Comparison of ENCODE assay signal across 15 cellular contexts in genomic region chr14:96058606-96059200, GRCh38. TPM values are rescaled to one million over a fixed set of nuclear protein-coding genes. Genes with fewer than 3 reads are reported as not detected.
DNase-seq lines count a peak whose midpoint lies in the region; ATAC-seq and TF ChIP-seq lines count a peak whose summit lies in the region.
"Had no signal": no experiment of that assay in that cellular context is flagged by ENCODE, and none has a peak within 500 bp of the region (broad histone marks: within the 10 kb centered on the region; RNA-seq: fewer than 3 reads in every experiment).

No MANE protein-coding gene starts in this region.

- H3K27me3 Mint-ChIP-seq in activated CD4-positive, alpha-beta memory T cell treated with anti-CD3 and anti-CD28 coated beads, Interleukin-2, amount 10 ng/mL, durations not matched to agents 7 days and 5 days, result peaks cover 6% of the 10 kb centered on the region
- peaks cover 3% of the 10 kb centered on the region for H3K27me3 Mint-ChIP-seq in activated CD4-positive, alpha-beta memory T cell treated with anti-CD3 and anti-CD28 coated beads for 36 hours
- H3K27me3 Mint-ChIP-seq in chondrocyte (ENCODE audit: low read depth) (no peaks in the 10 kb centered on the region), HFFc6 (ENCODE audit: insufficient read depth) (no peaks in the 10 kb centered on the region; the same call in 1 of the 2 replicates)

- POLR2A ChIA-PET in activated CD4-positive, alpha-beta memory T cell treated with anti-CD3 and anti-CD28 coated beads, Interleukin-2, amount 10 ng/mL, durations not matched to agents 7 days and 5 days (lab: Charles Lee), result no interaction called here
- POLR2A ChIA-PET in activated CD4-positive, alpha-beta memory T cell treated with anti-CD3 and anti-CD28 coated beads for 36 hours (lab: Charles Lee), result no interaction called here

- CTCF ChIA-PET in activated CD4-positive, alpha-beta memory T cell treated with anti-CD3 and anti-CD28 coated beads, Interleukin-2, amount 10 ng/mL, durations not matched to agents 7 days and 5 days (lab: Charles Lee), result no interaction called here
- CTCF ChIA-PET in activated CD4-positive, alpha-beta memory T cell treated with anti-CD3 and anti-CD28 coated beads for 36 hours (lab: Charles Lee), result no interaction called here

- H3K27ac Mint-ChIP-seq in activated CD4-positive, alpha-beta memory T cell treated with anti-CD3 and anti-CD28 coated beads, Interleukin-2, amount 10 ng/mL, durations not matched to agents 7 days and 5 days, result no peak overlapping the region
- H3K27ac Mint-ChIP-seq in activated CD4-positive, alpha-beta memory T cell treated with anti-CD3 and anti-CD28 coated beads for 36 hours, result no peak overlapping the region
- H3K27ac Mint-ChIP-seq in chondrocyte (ENCODE audit: unreplicated experiment) (no peak overlapping the region), HFFc6 (no peak overlapping the region)
- H3K27ac Mint-ChIP-seq: CD8-positive, alpha-beta memory T cell; IgD-negative memory B cell had no signal

- H3K36me3 Mint-ChIP-seq in activated CD4-positive, alpha-beta memory T cell treated with anti-CD3 and anti-CD28 coated beads, Interleukin-2, amount 10 ng/mL, durations not matched to agents 7 days and 5 days (ENCODE audit: low read depth), result no peaks in the 10 kb centered on the region
- no peaks in the 10 kb centered on the region for H3K36me3 Mint-ChIP-seq in activated CD4-positive, alpha-beta memory T cell treated with anti-CD3 and anti-CD28 coated beads for 36 hours
- H3K36me3 Mint-ChIP-seq in chondrocyte (ENCODE audit: low read depth), result peaks cover 5% of the 10 kb centered on the region
- H3K36me3 Mint-ChIP-seq in HFFc6 (ENCODE audit: low read depth), result peaks cover 17% of the 10 kb centered on the region
- H3K36me3 Mint-ChIP-seq: CD8-positive, alpha-beta memory T cell had no signal

- H3K36me3 ChIP-seq in tibial artery (no peaks in the 10 kb centered on the region), BE2C (peaks cover 11% of the 10 kb centered on the region; the same call in 1 of the 2 replicates)
- H3K36me3 ChIP-seq: HAP-1 had no signal

- H3K27ac ChIP-seq in tibial artery, result no peak overlapping the region
- H3K27ac ChIP-seq: 22Rv1, BLaER1 had no signal

- H3K9me3 Mint-ChIP-seq in activated CD4-positive, alpha-beta memory T cell treated with anti-CD3 and anti-CD28 coated beads, Interleukin-2, amount 10 ng/mL, durations not matched to agents 7 days and 5 days, result no peaks in the 10 kb centered on the region
- H3K9me3 Mint-ChIP-seq in activated CD4-positive, alpha-beta memory T cell treated with anti-CD3 and anti-CD28 coated beads for 36 hours, result no peaks in the 10 kb centered on the region
- H3K9me3 Mint-ChIP-seq in chondrocyte (ENCODE audit: low read depth) (no peaks in the 10 kb centered on the region), HFFc6 (no peaks in the 10 kb centered on the region)
- H3K9me3 Mint-ChIP-seq: IgD-negative memory B cell had no signal

- H3K4me3 ChIP-seq in tibial artery (no peak overlapping the region), BE2C (ENCODE audit: low read depth, low read length) (no peak overlapping the region)
- H3K4me3 ChIP-seq: BLaER1, HAP-1 had no signal

- no peaks in the 10 kb centered on the region for H3K4me1 Mint-ChIP-seq in activated CD4-positive, alpha-beta memory T cell treated with anti-CD3 and anti-CD28 coated beads, Interleukin-2, amount 10 ng/mL, durations not matched to agents 7 days and 5 days
- H3K4me1 Mint-ChIP-seq in activated CD4-positive, alpha-beta memory T cell treated with anti-CD3 and anti-CD28 coated beads for 36 hours (ENCODE audit: low read depth), result no peaks in the 10 kb centered on the region
- H3K4me1 Mint-ChIP-seq in chondrocyte (ENCODE audit: low read depth) (peaks cover 43% of the 10 kb centered on the region), HFFc6 (ENCODE audit: low read depth) (peaks cover 30% of the 10 kb centered on the region)
- H3K4me1 Mint-ChIP-seq: CD8-positive, alpha-beta memory T cell; IgD-negative memory B cell had no signal

- H3K9me3 ChIP-seq in tibial artery, result no peaks in the 10 kb centered on the region
- no peaks in the 10 kb centered on the region for H3K9me3 ChIP-seq in BE2C
- H3K9me3 ChIP-seq: BLaER1, Caco-2, HAP-1 had no signal

- no peaks in the 10 kb centered on the region for H3K27me3 ChIP-seq in tibial artery
- no peaks in the 10 kb centered on the region for H3K27me3 ChIP-seq in BE2C
- H3K27me3 ChIP-seq: BLaER1 had no signal

- no peak overlapping the region for H3K4me3 Mint-ChIP-seq in activated CD4-positive, alpha-beta memory T cell treated with anti-CD3 and anti-CD28 coated beads, Interleukin-2, amount 10 ng/mL, durations not matched to agents 7 days and 5 days
- no peak overlapping the region for H3K4me3 Mint-ChIP-seq in activated CD4-positive, alpha-beta memory T cell treated with anti-CD3 and anti-CD28 coated beads for 36 hours
- no peak overlapping the region for H3K4me3 Mint-ChIP-seq in chondrocyte (ENCODE audit: unreplicated experiment)
- H3K4me3 Mint-ChIP-seq in HFFc6, result no peak overlapping the region
- H3K4me3 Mint-ChIP-seq: CD8-positive, alpha-beta memory T cell; IgD-negative memory B cell had no signal

- no peak for ATAC-seq in left lobe of liver

- peak; percentile 5 for DNase-seq in activated CD4-positive, alpha-beta memory T cell treated with anti-CD3 and anti-CD28 coated beads, Interleukin-2, amount 10 ng/mL, durations not matched to agents 7 days and 5 days
- no peak for DNase-seq in activated CD4-positive, alpha-beta memory T cell treated with anti-CD3 and anti-CD28 coated beads for 36 hours
- peak; percentile 65 for DNase-seq in chondrocyte (ENCODE audit: low spot score)
- DNase-seq in left lobe of liver (ENCODE audit: low spot score), result peak; percentile 28
- DNase-seq in tibial artery, result peak; percentile 2 to 19
- no peak for DNase-seq in putamen (ENCODE audit: low spot score)
- DNase-seq in HFFc6, result no peak
- no peak for DNase-seq in BE2C
- DNase-seq: Caco-2; CD8-positive, alpha-beta memory T cell; DMS53 had no signal

- intact Hi-C loops in activated CD4-positive, alpha-beta memory T cell treated with anti-CD3 and anti-CD28 coated beads for 36 hours (cut with micrococcal nuclease), result no loop called here
- intact Hi-C loops in tibial artery (cut with DNase I; ENCODE audit: low total_unique reads), result no loop called here

- H3K4me1 ChIP-seq in tibial artery, result peaks cover 0 to 15% (median 10%) of the 10 kb centered on the region in 4 donors
- peaks cover 13% of the 10 kb centered on the region for H3K4me1 ChIP-seq in BE2C
- H3K4me1 ChIP-seq: Caco-2 had no signal

- no peak for TF ChIP-seq CTCF in chondrocyte (IDR thresholded peaks at IDR 0.05)
- no peak for TF ChIP-seq CTCF in tibial artery (IDR thresholded peaks at IDR 0.05)
- no peak for TF ChIP-seq CTCF in HFFc6 (IDR thresholded peaks at IDR 0.05)
- no peak for TF ChIP-seq CTCF in BE2C (IDR thresholded peaks at IDR 0.05; ENCODE audit: low read depth, low read length)

RNA-seq across cellular contexts. Expression of gene C14orf132, which starts 19.5 kb away (rescaled TPM):
- 1 to 10 TPM; 1.1 to 1.2 TPM for total RNA-seq in activated CD4-positive, alpha-beta memory T cell treated with anti-CD3 and anti-CD28 coated beads, Interleukin-2, amount 10 ng/mL, durations not matched to agents 7 days and 5 days
- 1 to 10 TPM; 3.2 to 4.6 TPM for total RNA-seq in activated CD4-positive, alpha-beta memory T cell treated with anti-CD3 and anti-CD28 coated beads for 36 hours
- total RNA-seq in chondrocyte, result 33.0 to 99.3 TPM (median 33.2 TPM) in 3 replicates
- 4.7 TPM for total RNA-seq in left lobe of liver
- total RNA-seq in HFFc6 (2021; fragmentation: NEBNext Ultra II Directional; extraction: Animal tissue kit (Norgen Biotek cat#: 25700)), result 10 to 100 TPM; 21.5 to 33.1 (median 27.1) TPM
- 24.7 TPM for polyA plus RNA-seq in BE2C (2012; ENCODE audit: insufficient read depth, insufficient read length, low read depth)

Comparison
In these comparisons a context has a peak if more than half of its experiments do, and no peak if none do; other contexts are left out.
1. DNase-seq: peak in activated CD4-positive, alpha-beta memory T cell treated with anti-CD3 and anti-CD28 coated beads, Interleukin-2, amount 10 ng/mL, durations not matched to agents 7 days and 5 days (single experiment), chondrocyte (single experiment), left lobe of liver (single experiment) and tibial artery (2 of 2); none in activated CD4-positive, alpha-beta memory T cell treated with anti-CD3 and anti-CD28 coated beads for 36 hours (single experiment), putamen (single experiment), HFFc6 (single experiment) and BE2C (single experiment).